In the genomic region with DNA sequence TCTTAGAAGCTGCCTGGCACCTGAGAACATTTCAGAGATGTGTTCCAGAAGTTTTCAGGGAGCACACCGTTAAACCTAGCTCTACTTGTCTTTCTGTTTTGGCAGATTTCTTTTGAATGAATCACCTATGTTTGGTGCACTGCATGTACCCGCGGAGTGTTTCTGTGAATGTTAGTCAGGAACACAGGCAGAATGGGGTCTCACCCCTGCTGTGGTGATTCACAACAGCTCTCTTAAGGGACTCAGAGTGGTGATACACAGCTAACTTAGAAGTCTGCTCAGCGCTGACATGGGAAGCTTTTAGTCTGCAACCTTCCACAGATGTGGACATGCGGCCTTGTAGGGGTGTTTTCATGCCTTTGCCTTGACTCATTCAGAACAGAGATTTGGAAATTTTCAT, we compare ENCODE assay signal across 12 cellular contexts. TPM values are rescaled to one million over a fixed set of nuclear protein-coding genes. Genes with fewer than 3 reads are reported as not detected.
A peak's percentile ranks its signal among the peaks of the same experiment; 100 is the strongest.
DNase-seq lines count a peak whose midpoint lies in the region; ATAC-seq, FAIRE-seq and TF ChIP-seq lines count a peak whose summit lies in the region.
"Had no signal": no experiment of that assay in that cellular context is flagged by ENCODE, and none has a peak within 500 bp of the region (broad histone marks: within the 10 kb centered on the region; RNA-seq: fewer than 3 reads in every experiment).

No MANE protein-coding gene starts in this region.

- peaks cover 6% of the 10 kb centered on the region for H3K9me1 ChIP-seq in keratinocyte (ENCODE audit: control insufficient read depth, extremely low read depth, insufficient read depth, low read length)

- peaks cover 4 to 11% of the 10 kb centered on the region in 2 experiments for H3K36me3 ChIP-seq in keratinocyte (ENCODE audit: control insufficient read depth in 2 of 2, extremely low read depth in 1 of 2, insufficient read depth in 2 of 2, low read length in 2 of 2)
- peaks cover 0 to 19% (median 14%) of the 10 kb centered on the region in 4 donors for H3K36me3 ChIP-seq in upper lobe of left lung

- dilution Hi-C loops in keratinocyte (cut with MboI; ENCODE audit: extremely low pct_ligation_motif_present, low sequenced_read_pairs) = no loop called here

- TF ChIP-seq EP300 in upper lobe of left lung (IDR thresholded peaks at IDR 0.05) = no peak

- peak overlapping the region; percentile 87 for H3K4me2 ChIP-seq in keratinocyte (ENCODE audit: control insufficient read depth, extremely low read depth, insufficient read depth, low read depth, low read length)
- H3K4me2 ChIP-seq: PC-9 had no signal

- peaks cover 3 to 10% of the 10 kb centered on the region in 2 donors for H3K36me3 Mint-ChIP-seq in activated naive CD4-positive, alpha-beta T cell treated with anti-CD3 and anti-CD28 coated beads, Interleukin-2, amount 50 U/mL, for 72 hours

- WGBS in upper lobe of left lung, 2 donors = 81 to 84% methylated on average over 4 to 5 of the region's 5 CpGs

- ATAC-seq in upper lobe of left lung (ENCODE audit: low FRiP score in 2 of 2) = peak; percentile 76 to 87
- ATAC-seq in activated naive CD4-positive, alpha-beta T cell treated with anti-CD3 and anti-CD28 coated beads, Interleukin-2, amount 50 U/mL, for 72 hours = no peak

- no peaks in the 10 kb centered on the region for H3K79me2 ChIP-seq in keratinocyte (ENCODE audit: control insufficient read depth, insufficient read depth, low read length)

- TF ChIP-seq POLR2A in upper lobe of left lung (IDR thresholded peaks at IDR 0.05) = no peak

- no peak for TF ChIP-seq CTCF in cardiac fibroblast (IDR thresholded peaks at IDR 0.05; ENCODE audit: low read depth, low read length)
- no peak for TF ChIP-seq CTCF in keratinocyte (optimal IDR thresholded peaks at IDR 0.05 in 1 of 3, IDR thresholded peaks at IDR 0.05 in 1 of 3, conservative IDR thresholded peaks at IDR 0.05 in 1 of 3; ENCODE audit: extremely low read depth in 1 of 3, insufficient read depth in 2 of 3, low read length in 3 of 3)
- TF ChIP-seq CTCF in upper lobe of left lung (IDR thresholded peaks at IDR 0.05) = no peak

- H3K27ac ChIP-seq in keratinocyte (ENCODE audit: control insufficient read depth, insufficient read depth, low read length) = peak overlapping the region; percentile 80
- H3K27ac ChIP-seq in upper lobe of left lung = peak overlapping the region; percentile 20 to 61 (median 51)
- H3K27ac ChIP-seq: PC-9 had no signal

- peak; percentile 96 for DNase-seq in HS-5 (ENCODE audit: low read depth)
- DNase-seq in cardiac fibroblast (ENCODE audit: low read depth in 2 of 2) = peak; percentile 95 to 100
- DNase-seq in keratinocyte (ENCODE audit: low read depth, low spot score) = peak; percentile 75
- peak in 1 of 2 donors; percentile 24 for DNase-seq in upper lobe of left lung
- no peak for DNase-seq in DMS79 treated with DMSO at 0.1 percent for 48 hours (lab: John Stamatoyannopoulos, UW)
- no peak for DNase-seq in NCI-H524 treated with DMSO at 0.1 percent for 48 hours (lab: John Stamatoyannopoulos, UW)
- no peak for DNase-seq in NCI-H1105 (lab: John Stamatoyannopoulos, UW)
- DNase-seq in activated naive CD4-positive, alpha-beta T cell treated with anti-CD3 and anti-CD28 coated beads, Interleukin-2, amount 50 U/mL, for 72 hours (ENCODE audit: low spot score in 2 of 2) = no peak
- DNase-seq: activated CD8-positive, alpha-beta memory T cell treated with anti-CD3 and anti-CD28 coated beads, Interleukin-2, amount 50 U/mL, for 4 hours had no signal

- H3K9me3 Mint-ChIP-seq in activated naive CD4-positive, alpha-beta T cell treated with anti-CD3 and anti-CD28 coated beads, Interleukin-2, amount 50 U/mL, for 72 hours = no peaks in the 10 kb centered on the region

- no peaks in the 10 kb centered on the region for H3K27me3 ChIP-seq in keratinocyte (ENCODE audit: control insufficient read depth, extremely low read depth, insufficient read depth, low read length)
- no peaks in the 10 kb centered on the region for H3K27me3 ChIP-seq in upper lobe of left lung

- peak overlapping the region in 1 of 2 donors; percentile 11 for H3K4me3 ChIP-seq in cardiac fibroblast (replicated peaks in 1 of 2; ENCODE audit: low read depth in 2 of 2, low read length in 2 of 2)
- peak overlapping the region in 2 of 3 experiments; percentile 30 to 44 for H3K4me3 ChIP-seq in keratinocyte (ENCODE audit: control insufficient read depth in 2 of 3, extremely low read depth in 1 of 3, insufficient read depth in 2 of 3, low read depth in 1 of 3, low read length in 3 of 3)
- no peak overlapping the region for H3K4me3 ChIP-seq in upper lobe of left lung
- H3K4me3 ChIP-seq: PC-9 had no signal

- no peak overlapping the region for H2AFZ ChIP-seq in keratinocyte (ENCODE audit: control insufficient read depth, low read length)
- H2AFZ ChIP-seq: PC-9 had no signal

- no peaks in the 10 kb centered on the region for H3K9me3 ChIP-seq in keratinocyte (ENCODE audit: control insufficient read depth, low read depth, low read length)
- no peaks in the 10 kb centered on the region for H3K9me3 ChIP-seq in upper lobe of left lung

- H4K20me1 ChIP-seq in keratinocyte (ENCODE audit: control insufficient read depth, extremely low read depth, insufficient read depth, low read length) = peaks cover 2% of the 10 kb centered on the region

- FAIRE-seq in keratinocyte (lab: Jason Lieb, UNC) = peak; percentile 88

- peak overlapping the region; percentile 47 for H3K9ac ChIP-seq in keratinocyte (ENCODE audit: control insufficient read depth, extremely low read depth, insufficient read depth, low read length)

- H3K27ac Mint-ChIP-seq in activated naive CD4-positive, alpha-beta T cell treated with anti-CD3 and anti-CD28 coated beads, Interleukin-2, amount 50 U/mL, for 72 hours = no peak overlapping the region

- H3K4me1 ChIP-seq in keratinocyte (ENCODE audit: control insufficient read depth, extremely low read depth, insufficient read depth, low read length) = peaks cover 21% of the 10 kb centered on the region
- H3K4me1 ChIP-seq in upper lobe of left lung = no peaks in the 10 kb centered on the region

RNA-seq across cellular contexts. Expression of a gene that starts 24.0 kb away (rescaled TPM):
- polyA plus RNA-seq in keratinocyte = 15.9 to 23.8 TPM (median 15.9 TPM) in 3 replicates
- 5.3 TPM for polyA plus RNA-seq in keratinocyte (2011; ENCODE audit: low read depth)
- 7.8 and 14.9 TPM in 2 replicates for polyA plus RNA-seq in keratinocyte (2011; cell fraction: cytosol; rRNA removed)
- 30.1 and 32.1 TPM in 2 replicates for polyA plus RNA-seq in keratinocyte (2011; cell fraction: nucleus; rRNA removed)
- polyA plus RNA-seq in keratinocyte (2012; ENCODE audit: low replicate concordance) = 11.2 and 13.8 TPM in 2 replicates
- polyA minus RNA-seq in keratinocyte = 5.2 to 24.3 TPM (median 9.2 TPM) in 3 replicates
- 7.5 TPM for polyA minus RNA-seq in keratinocyte (2011; cell fraction: cytosol; rRNA and poly(A)+ RNA removed)
- polyA minus RNA-seq in keratinocyte (2011; cell fraction: nucleus; rRNA and poly(A)+ RNA removed) = 13.9 and 22.0 TPM in 2 replicates
- 10 to 100 TPM; 14.6 to 27.2 (median 20.1) TPM for total RNA-seq in upper lobe of left lung
- total RNA-seq in activated naive CD4-positive, alpha-beta T cell treated with anti-CD3 and anti-CD28 coated beads, Interleukin-2, amount 50 U/mL, for 72 hours = 10 to 100 TPM in 1 of 2 donors, 1 to 10 TPM in 1; 6.6 to 14.2 TPM

RNA-seq across cellular contexts. Expression of a gene that starts 37.0 kb away (rescaled TPM):
- polyA plus RNA-seq in keratinocyte = 4.0 to 6.5 TPM (median 4.4 TPM) in 3 replicates
- polyA plus RNA-seq in keratinocyte (2011; ENCODE audit: low read depth) = 1.6 TPM
- polyA plus RNA-seq in keratinocyte (2011; cell fraction: cytosol; rRNA removed) = 4.1 and 4.3 TPM in 2 replicates
- 1.6 and 2.3 TPM in 2 replicates for polyA plus RNA-seq in keratinocyte (2011; cell fraction: nucleus; rRNA removed)
- 3.8 and 4.3 TPM in 2 replicates for polyA plus RNA-seq in keratinocyte (2012; ENCODE audit: low replicate concordance)
- 0.49 to 3.9 TPM (median 1.7 TPM) in 3 replicates for polyA minus RNA-seq in keratinocyte
- not detected for polyA minus RNA-seq in keratinocyte (2011; cell fraction: cytosol; rRNA and poly(A)+ RNA removed)
- 0.62 TPM in 1 of 2 replicates, not detected in the other for polyA minus RNA-seq in keratinocyte (2011; cell fraction: nucleus; rRNA and poly(A)+ RNA removed)
- total RNA-seq in upper lobe of left lung = 1 to 10 TPM in 2 of 6 donors, under 1 TPM in 2, not detected in 2; 0.47 to 1.8 (median 1.00) TPM
- not detected for total RNA-seq in activated naive CD4-positive, alpha-beta T cell treated with anti-CD3 and anti-CD28 coated beads, Interleukin-2, amount 50 U/mL, for 72 hours
- total RNA-seq: glomerular endothelial cell, urinary bladder had no signal

RNA-seq across cellular contexts. Expression of a gene that starts 48.6 kb away (rescaled TPM):
- polyA plus RNA-seq in keratinocyte = 31.8 to 35.1 TPM (median 34.3 TPM) in 3 replicates
- polyA plus RNA-seq in keratinocyte (2011; ENCODE audit: low read depth) = 7.8 TPM
- 27.2 and 28.7 TPM in 2 replicates for polyA plus RNA-seq in keratinocyte (2011; cell fraction: cytosol; rRNA removed)
- 31.4 and 33.1 TPM in 2 replicates for polyA plus RNA-seq in keratinocyte (2011; cell fraction: nucleus; rRNA removed)
- polyA plus RNA-seq in keratinocyte (2012; ENCODE audit: low replicate concordance) = 17.6 and 23.9 TPM in 2 replicates
- 21.2 to 35.0 TPM (median 34.6 TPM) in 3 replicates for polyA minus RNA-seq in keratinocyte
- polyA minus RNA-seq in keratinocyte (2011; cell fraction: cytosol; rRNA and poly(A)+ RNA removed) = 22.6 TPM
- 15.1 and 24.7 TPM in 2 replicates for polyA minus RNA-seq in keratinocyte (2011; cell fraction: nucleus; rRNA and poly(A)+ RNA removed)
- total RNA-seq in upper lobe of left lung = 10 to 100 TPM; 15.7 to 33.3 (median 23.4) TPM
- 10 to 100 TPM; 20.2 to 30.3 TPM for total RNA-seq in activated naive CD4-positive, alpha-beta T cell treated with anti-CD3 and anti-CD28 coated beads, Interleukin-2, amount 50 U/mL, for 72 hours

Comparison
In these comparisons a context has a peak if more than half of its experiments do, and no peak if none do; other contexts are left out.
1. DNase-seq: peak in HS-5 (single experiment), cardiac fibroblast (2 of 2) and keratinocyte (single experiment); none in DMS79 treated with DMSO at 0.1 percent for 48 hours (single experiment), NCI-H524 treated with DMSO at 0.1 percent for 48 hours (single experiment), NCI-H1105 (single experiment) and activated naive CD4-positive, alpha-beta T cell treated with anti-CD3 and anti-CD28 coated beads, Interleukin-2, amount 50 U/mL, for 72 hours (0 of 2).
2. H3K4me3 ChIP-seq: peak in keratinocyte (2 of 3); none in upper lobe of left lung (0 of 4).
3. ATAC-seq: peak in upper lobe of left lung (2 of 2); none in activated naive CD4-positive, alpha-beta T cell treated with anti-CD3 and anti-CD28 coated beads, Interleukin-2, amount 50 U/mL, for 72 hours (0 of 2).